ENCODE assay signal across 8 cellular contexts in the genomic region with DNA sequence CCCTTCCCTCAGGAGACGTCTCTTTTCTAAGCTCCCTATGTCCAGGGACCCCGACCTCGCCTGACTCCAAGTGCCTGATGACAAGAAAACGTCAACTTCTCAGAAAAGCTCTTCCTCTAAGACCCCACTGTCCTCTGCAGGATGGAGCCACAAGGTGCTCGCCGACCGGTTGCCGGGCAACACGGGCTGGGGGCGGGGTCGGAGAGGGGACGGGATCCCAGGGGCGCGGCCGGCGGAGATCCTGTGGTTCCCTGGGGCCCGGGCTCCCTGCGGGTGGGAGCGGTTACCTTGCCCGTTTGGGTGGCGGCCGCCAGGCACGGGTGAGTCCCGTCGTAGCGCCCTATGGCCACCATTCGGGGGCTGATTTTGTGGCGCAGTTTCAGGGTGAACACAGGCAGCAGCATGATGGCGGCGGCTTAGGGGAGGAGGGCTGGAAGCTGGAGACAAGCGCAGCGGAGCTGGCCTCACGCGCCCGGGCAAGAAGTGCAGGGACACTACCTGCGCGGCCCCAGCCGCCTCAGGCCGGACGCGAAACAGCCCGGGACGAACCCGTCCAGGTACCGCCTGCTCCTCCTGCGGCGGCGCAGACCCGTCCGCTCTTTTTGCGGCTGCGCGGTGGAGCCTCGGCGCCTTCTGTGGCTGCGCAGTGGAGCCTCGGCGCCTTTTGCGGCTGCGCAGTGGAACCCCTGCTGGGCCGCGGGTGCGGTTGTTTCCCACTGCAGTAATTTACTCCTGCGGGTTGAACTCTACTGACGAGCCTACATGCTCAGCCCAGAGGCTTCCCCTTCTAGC. TPM values are rescaled to one million over a fixed set of nuclear protein-coding genes. Genes with fewer than 3 reads are reported as not detected.
DNase-seq lines count a peak whose midpoint lies in the region; TF ChIP-seq lines count a peak whose summit lies in the region.

BBS2 (minus strand) TSS at position 566 of the 792 bp plus-strand sequence; CDS start at position 404, 162 bp downstream.

- peak within 1 kb of the TSS; percentile 89 for H3K4me3 Mint-ChIP-seq in HFFc6
- peak within 1 kb of the TSS; percentile 86 for H3K4me3 Mint-ChIP-seq in activated naive CD4-positive, alpha-beta T cell treated with anti-CD3 and anti-CD28 coated beads, Interleukin-2, amount 50 U/mL, for 24 hours

- peak within 1 kb of the TSS; percentile 85 for H3K9ac ChIP-seq in SK-N-SH

- TF ChIP-seq RAD21 in SK-N-SH (IDR thresholded peaks at IDR 0.05; ENCODE audit: low read length) = no peak

- peak within 1 kb of the TSS; percentile 73 to 89 for H3K27ac ChIP-seq in SK-N-SH (ENCODE audit: low read depth in 2 of 2, low read length in 1 of 2)

- peaks cover 60% of the 10 kb centered on the region for H3K4me1 Mint-ChIP-seq in HFFc6 (ENCODE audit: low read depth)
- H3K4me1 Mint-ChIP-seq in activated naive CD4-positive, alpha-beta T cell treated with anti-CD3 and anti-CD28 coated beads, Interleukin-2, amount 50 U/mL, for 24 hours = peaks cover 51% of the 10 kb centered on the region

- H3K4me2 ChIP-seq in SK-N-SH = peak within 1 kb of the TSS; percentile 87

- peak; percentile 74 for DNase-seq in HFFc6
- DNase-seq in NAMALWA (ENCODE audit: low spot score) = peak; percentile 93
- peak; percentile 95 for DNase-seq in SK-N-SH
- peak; percentile 89 for DNase-seq in globus pallidus (ENCODE audit: low spot score)
- DNase-seq in nucleus accumbens (lab: John Stamatoyannopoulos, UW) = peak in 55 of 56 donors; percentile 38 to 96 (median 88)
- DNase-seq in superior temporal gyrus (ENCODE audit: extremely low spot score) = peak; percentile 94

- H3K9me2 ChIP-seq in SK-N-SH = no peaks in the 10 kb centered on the region

- no peaks in the 10 kb centered on the region for H3K9me3 Mint-ChIP-seq in HFFc6
- no peaks in the 10 kb centered on the region for H3K9me3 Mint-ChIP-seq in activated naive CD4-positive, alpha-beta T cell treated with anti-CD3 and anti-CD28 coated beads, Interleukin-2, amount 50 U/mL, for 24 hours

- H3K36me3 ChIP-seq in SK-N-SH (replicated peaks in 1 of 2; ENCODE audit: control insufficient read depth in 1 of 2, insufficient read depth in 2 of 2, low read length in 1 of 2) = no peaks in the 10 kb centered on the region

- H3K27me3 Mint-ChIP-seq in HFFc6 (ENCODE audit: insufficient read depth) = no peaks in the 10 kb centered on the region
- H3K27me3 Mint-ChIP-seq in activated naive CD4-positive, alpha-beta T cell treated with anti-CD3 and anti-CD28 coated beads, Interleukin-2, amount 50 U/mL, for 24 hours = no peaks in the 10 kb centered on the region

- under 1% methylated on average over 17 of the region's 65 CpGs for WGBS in SK-N-SH (ENCODE audit: low lambda C conversion rate)

- peak within 1 kb of the TSS; percentile 80 for H3K4me3 ChIP-seq in GM08714 (ENCODE audit: low read length)
- H3K4me3 ChIP-seq in SK-N-SH (ENCODE audit: low read depth in 2 of 2, low read length in 1 of 2) = peak within 1 kb of the TSS; percentile 86 to 89

- H3K36me3 Mint-ChIP-seq in HFFc6 (ENCODE audit: low read depth) = no peaks in the 10 kb centered on the region
- no peaks in the 10 kb centered on the region for H3K36me3 Mint-ChIP-seq in activated naive CD4-positive, alpha-beta T cell treated with anti-CD3 and anti-CD28 coated beads, Interleukin-2, amount 50 U/mL, for 24 hours

- no peak for TF ChIP-seq EP300 in SK-N-SH (IDR thresholded peaks at IDR 0.05; ENCODE audit: borderline replicate concordance in 1 of 2, low read depth in 1 of 2, low read length in 1 of 2)

- H3K79me2 ChIP-seq in SK-N-SH (ENCODE audit: insufficient read depth) = peaks cover 51% of the 10 kb centered on the region

- peaks cover 12 to 17% of the 10 kb centered on the region in 2 experiments; a peak in 3 of 4 replicates for H3K4me1 ChIP-seq in SK-N-SH (ENCODE audit: control insufficient read depth in 1 of 2, insufficient read depth in 2 of 2, low read depth in 1 of 2, low read length in 1 of 2)

- H2AFZ ChIP-seq in SK-N-SH (ENCODE audit: low read depth) = peak within 1 kb of the TSS; percentile 95

- POLR2A ChIA-PET in SK-N-SH (lab: Yijun Ruan, JAX) = interaction anchor here (0.6 kb wide), 1 partner anchor 72 kb away, joined by 3 read pairs; no protein-coding TSS in a partner anchor

- H3K27ac Mint-ChIP-seq in HFFc6 = peak within 1 kb of the TSS; percentile 61
- H3K27ac Mint-ChIP-seq in activated naive CD4-positive, alpha-beta T cell treated with anti-CD3 and anti-CD28 coated beads, Interleukin-2, amount 50 U/mL, for 24 hours = peak within 1 kb of the TSS; percentile 98

- no peaks in the 10 kb centered on the region for H3K27me3 ChIP-seq in SK-N-SH (ENCODE audit: insufficient read depth)

- no peaks in the 10 kb centered on the region for H3K9me3 ChIP-seq in SK-N-SH

- H4K20me1 ChIP-seq in SK-N-SH (ENCODE audit: insufficient read depth) = peaks cover 16% of the 10 kb centered on the region

- 0 out of 2 replicates have a peak, but pooled peaks have one; percentile 24 for TF ChIP-seq CTCF in HFFc6 (IDR thresholded peaks at IDR 0.05)
- no peak for TF ChIP-seq CTCF in SK-N-SH (IDR thresholded peaks at IDR 0.05)

- peaks cover 4% of the 10 kb centered on the region for H3F3A ChIP-seq in SK-N-SH (replicated peaks; ENCODE audit: insufficient read depth)

- CTCF ChIA-PET in SK-N-SH (lab: Yijun Ruan, JAX) = interaction anchor here (0.9 to 1.3 kb wide), 3 partner anchors 14 to 182 kb away, joined by 3 to 4 read pairs (median 3); no protein-coding TSS in a partner anchor

TF ChIP-seq in SK-N-SH, 30 proteins besides CTCF, POLR2A, EP300 and RAD21:
- TF ChIP-seq PBX3 (IDR thresholded peaks at IDR 0.05) = no peak
- no peak for TF ChIP-seq NFIC (IDR thresholded peaks at IDR 0.05; ENCODE audit: borderline replicate concordance)
- TF ChIP-seq POLR2AphosphoS5 (IDR thresholded peaks at IDR 0.05; ENCODE audit: low read depth, low read length) = peak; percentile 92
- TF ChIP-seq TAF1 (IDR thresholded peaks at IDR 0.05; ENCODE audit: borderline replicate concordance, low read depth, low read length) = peak; percentile 19; the same call in 1 of the 2 replicates
- peak; percentile 69 for TF ChIP-seq YY1 (IDR thresholded peaks at IDR 0.05; ENCODE audit: low read depth)
- peak; percentile 61 for TF ChIP-seq MXI1 (IDR thresholded peaks at IDR 0.05; ENCODE audit: low read depth, low read length)
- TF ChIP-seq SMC3 (IDR thresholded peaks at IDR 0.05; ENCODE audit: low read depth, low read length) = no peak
- no peak for TF ChIP-seq GABPA (IDR thresholded peaks at IDR 0.05; ENCODE audit: low read depth)
- peak; percentile 94 for TF ChIP-seq NRF1 (IDR thresholded peaks at IDR 0.05; ENCODE audit: low read depth, low read length)
- TF ChIP-seq RCOR1 (IDR thresholded peaks at IDR 0.05; ENCODE audit: low read length) = no peak
- no peak for TF ChIP-seq FOXJ3 (CRISPR knock-in tag; IDR thresholded peaks at IDR 0.05)
- TF ChIP-seq MAX (IDR thresholded peaks at IDR 0.05; ENCODE audit: low read depth) = peak; percentile 35
- no peak for TF ChIP-seq RXRA (IDR thresholded peaks at IDR 0.05; ENCODE audit: borderline replicate concordance, low read depth)

RNA-seq across cellular contexts. Expression of gene BBS2, which starts in this region (rescaled TPM):
- total RNA-seq in HFFc6 (2021; fragmentation: NEBNext Ultra II Directional; extraction: Animal tissue kit (Norgen Biotek cat#: 25700)) = 10 to 100 TPM; 26.2 to 33.3 (median 29.5) TPM
- polyA plus RNA-seq in SK-N-SH (2012; rRNA removed) = 74.3 and 93.5 TPM in 2 replicates
- 70.3 and 97.7 TPM in 2 replicates for polyA plus RNA-seq in SK-N-SH (2012; cell fraction: cytosol; rRNA removed)
- polyA plus RNA-seq in SK-N-SH (2012; cell fraction: nucleus; rRNA removed) = 116 and 206 TPM in 2 replicates

Comparison
In these comparisons a context has a peak if more than half of its experiments do, and no peak if none do; other contexts are left out.
1. Peak in every context shown above with its lines: DNase-seq, H3K4me3 ChIP-seq and H3K27ac ChIP-seq.